In the genomic region with DNA sequence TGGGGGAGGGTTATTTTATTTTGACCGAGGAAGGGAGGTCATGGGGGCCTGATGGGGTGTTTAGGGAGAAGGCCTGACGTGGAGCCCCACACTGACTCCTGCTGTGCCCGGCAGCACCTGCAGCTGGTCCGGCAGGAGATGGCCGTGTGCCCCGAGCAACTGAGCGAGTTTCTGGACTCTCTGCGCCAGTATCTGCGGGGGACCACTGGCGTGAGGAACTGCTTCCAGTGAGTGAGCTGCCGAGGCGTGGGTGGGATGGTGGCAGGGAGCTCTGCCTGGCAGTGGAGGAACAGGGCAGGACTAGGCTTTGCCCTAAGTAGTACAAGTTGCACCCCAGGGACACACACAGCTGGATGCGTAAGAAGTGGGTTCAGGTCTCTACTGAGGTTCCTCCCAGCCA, we compare ENCODE assay signal across 1 cellular context.
TF ChIP-seq lines count a peak whose summit lies in the region.

No MANE protein-coding gene starts in this region.

TF ChIP-seq in H1, 55 proteins besides CTCF, POLR2A, EP300 and RAD21:
- TF ChIP-seq SP4 (IDR thresholded peaks at IDR 0.05; ENCODE audit: low read length) (no peak), GTF2F1 (IDR thresholded peaks at IDR 0.05; ENCODE audit: borderline replicate concordance, low read depth, low read length) (no peak), JUN (IDR thresholded peaks at IDR 0.05; ENCODE audit: low read depth, low read length) (no peak), EZH2 (IDR thresholded peaks at IDR 0.05; ENCODE audit: low read depth, low read length, severe bottlenecking) (no peak), USF2 (IDR thresholded peaks at IDR 0.05; ENCODE audit: low read length) (no peak), KDM5A (IDR thresholded peaks at IDR 0.05; ENCODE audit: low read length) (no peak), KDM4A (IDR thresholded peaks at IDR 0.05; ENCODE audit: low read depth, low read length, severe bottlenecking) (no peak), SAP30 (IDR thresholded peaks at IDR 0.05; ENCODE audit: insufficient read depth, insufficient replicate concordance, low read length) (no peak), CREB1 (IDR thresholded peaks at IDR 0.05) (no peak), BACH1 (IDR thresholded peaks at IDR 0.05; ENCODE audit: low read length) (no peak), ASH2L (IDR thresholded peaks at IDR 0.05; ENCODE audit: low read length) (no peak), FOSL1 (IDR thresholded peaks at IDR 0.05; ENCODE audit: insufficient read depth, low read depth, low read length) (no peak), SUZ12 (IDR thresholded peaks at IDR 0.05; ENCODE audit: low read length) (no peak), TAF7 (optimal IDR thresholded peaks at IDR 0.05; ENCODE audit: borderline replicate concordance, low read depth, low read length) (no peak), TCF12 (IDR thresholded peaks at IDR 0.05; ENCODE audit: low read depth, low read length) (no peak)
